Comparison of ENCODE assay signal across 8 cellular contexts in the genomic region with DNA sequence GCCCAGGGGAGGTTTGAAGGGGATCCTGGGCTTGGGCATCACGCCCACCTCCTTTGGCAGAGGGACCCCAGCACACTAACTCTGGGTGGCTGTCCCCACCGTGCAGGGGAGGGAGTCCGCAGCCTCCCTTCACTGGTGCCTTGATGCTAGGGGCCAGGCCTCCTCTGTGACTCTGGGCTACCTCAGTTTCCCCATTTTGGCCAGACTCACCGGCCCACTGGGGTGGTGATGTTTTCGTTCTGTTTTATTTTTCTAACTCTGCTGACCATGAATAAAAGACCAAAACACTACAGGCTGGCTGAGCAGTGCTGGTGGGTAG. TPM values are rescaled to one million over a fixed set of nuclear protein-coding genes. Genes with fewer than 3 reads are reported as not detected.
DNase-seq lines count a peak whose midpoint lies in the region; ATAC-seq and TF ChIP-seq lines count a peak whose summit lies in the region.

No MANE protein-coding gene starts in this region.

- intact Hi-C loops in HCT116 (cut with micrococcal nuclease) = no loop called here
- intact Hi-C loops in activated T-helper 1 cell treated with anti-CD3 and anti-CD28 coated beads, Interleukin-12 subunit alpha, Interleukin-12 subunit beta, Interleukin-2, Interleukin-4 antibody, amounts not matched to agents 30 ng/mL and 10 ng/mL and 1 ng/mL, durations not matched to agents 14 hours and 24 hours and 36 hours (cut with micrococcal nuclease) = loop anchor here (1.0 to 5.0 kb wide), 3 partner anchors 9 to 594 kb away; a partner anchor contains a TSS

- H3K9me3 Mint-ChIP-seq in activated T-helper 1 cell treated with anti-CD3 and anti-CD28 coated beads, Interleukin-12 subunit alpha, Interleukin-12 subunit beta, Interleukin-2, Interleukin-4 antibody, amounts not matched to agents 30 ng/mL and 10 ng/mL and 1 ng/mL, durations not matched to agents 14 hours and 24 hours and 36 hours = no peaks in the 10 kb centered on the region
- no peaks in the 10 kb centered on the region for H3K9me3 Mint-ChIP-seq in stimulated activated memory B cell treated with anti-CD40 and anti-IgM and Interleukin-4, amounts not matched to agents 10 μg/mL and 1 μg/mL and 100 μg/mL, for 72 hours

- H3K27me3 Mint-ChIP-seq in activated T-helper 1 cell treated with anti-CD3 and anti-CD28 coated beads, Interleukin-12 subunit alpha, Interleukin-12 subunit beta, Interleukin-2, Interleukin-4 antibody, amounts not matched to agents 30 ng/mL and 10 ng/mL and 1 ng/mL, durations not matched to agents 14 hours and 24 hours and 36 hours (ENCODE audit: insufficient read depth) = peaks cover 2% of the 10 kb centered on the region
- H3K27me3 Mint-ChIP-seq in stimulated activated memory B cell treated with anti-CD40 and anti-IgM and Interleukin-4, amounts not matched to agents 10 μg/mL and 1 μg/mL and 100 μg/mL, for 72 hours = no peaks in the 10 kb centered on the region

- peak overlapping the region; percentile 99 for H3K9ac ChIP-seq in HCT116 (ENCODE audit: low read length)

- DNase-seq in HCT116 (ENCODE audit: low read depth, low spot score) (no peak), right atrium auricular region (ENCODE audit: low spot score) (no peak), KG1 (lab: John Stamatoyannopoulos, UW) (no peak), Ammon's horn (ENCODE audit: low spot score) (no peak), NCI-H446 (lab: John Stamatoyannopoulos, UW) (no peak), AG08396 (ENCODE audit: low spot score) (no peak)
- DNase-seq in activated T-helper 1 cell treated with anti-CD3 and anti-CD28 coated beads, Interleukin-12 subunit alpha, Interleukin-12 subunit beta, Interleukin-2, Interleukin-4 antibody, amounts not matched to agents 30 ng/mL and 10 ng/mL and 1 ng/mL, durations not matched to agents 14 hours and 24 hours and 36 hours (ENCODE audit: low spot score) = no peak

- TF ChIP-seq POLR2A in HCT116 (IDR thresholded peaks at IDR 0.05; ENCODE audit: borderline replicate concordance, extremely low read depth, insufficient read depth, insufficient read length) = peak; percentile 7

- H3K27ac ChIP-seq in HCT116 (ENCODE audit: low read depth, low read length) (peak overlapping the region; percentile 100), right atrium auricular region (peak overlapping the region; percentile 94 to 98)

- peaks cover 25 to 39% of the 10 kb centered on the region in 2 experiments for H3K4me1 ChIP-seq in HCT116 (ENCODE audit: control insufficient read depth in 1 of 2, insufficient read depth in 2 of 2, low read length in 2 of 2)
- peaks cover 0 to 44% of the 10 kb centered on the region in 2 donors for H3K4me1 ChIP-seq in right atrium auricular region

- peak overlapping the region; percentile 91 for H3K4me3 Mint-ChIP-seq in activated T-helper 1 cell treated with anti-CD3 and anti-CD28 coated beads, Interleukin-12 subunit alpha, Interleukin-12 subunit beta, Interleukin-2, Interleukin-4 antibody, amounts not matched to agents 30 ng/mL and 10 ng/mL and 1 ng/mL, durations not matched to agents 14 hours and 24 hours and 36 hours
- peak overlapping the region; percentile 87 for H3K4me3 Mint-ChIP-seq in stimulated activated memory B cell treated with anti-CD40 and anti-IgM and Interleukin-4, amounts not matched to agents 10 μg/mL and 1 μg/mL and 100 μg/mL, for 72 hours

- H3K27me3 ChIP-seq in HCT116 (ENCODE audit: insufficient read depth, low read length) (no peaks in the 10 kb centered on the region), right atrium auricular region (no peaks in the 10 kb centered on the region)

- H3K36me3 Mint-ChIP-seq in activated T-helper 1 cell treated with anti-CD3 and anti-CD28 coated beads, Interleukin-12 subunit alpha, Interleukin-12 subunit beta, Interleukin-2, Interleukin-4 antibody, amounts not matched to agents 30 ng/mL and 10 ng/mL and 1 ng/mL, durations not matched to agents 14 hours and 24 hours and 36 hours (ENCODE audit: low read depth) = peaks cover 34% of the 10 kb centered on the region
- H3K36me3 Mint-ChIP-seq in stimulated activated memory B cell treated with anti-CD40 and anti-IgM and Interleukin-4, amounts not matched to agents 10 μg/mL and 1 μg/mL and 100 μg/mL, for 72 hours = peaks cover 40% of the 10 kb centered on the region

- peak overlapping the region; percentile 89 for H3K4me2 ChIP-seq in HCT116 (ENCODE audit: low read length)

- no peak for ATAC-seq in HCT116
- ATAC-seq in stimulated activated memory B cell treated with anti-CD40 and anti-IgM and Interleukin-4, amounts not matched to agents 10 μg/mL and 1 μg/mL and 100 μg/mL, for 72 hours = no peak

- H3K36me3 ChIP-seq in HCT116 (ENCODE audit: control insufficient read depth in 1 of 2, insufficient read depth in 2 of 2, low read length in 2 of 2) (peaks cover 7 to 12% of the 10 kb centered on the region in 2 experiments; a peak in 2 of 4 replicates), right atrium auricular region (peaks cover 15% of the 10 kb centered on the region)

- peak overlapping the region; percentile 90 to 95 for H3K4me3 ChIP-seq in HCT116 (replicated peaks in 1 of 2; ENCODE audit: low read depth in 1 of 2, low read length in 2 of 2)
- H3K4me3 ChIP-seq in right atrium auricular region = peak overlapping the region; percentile 67 to 94

- POLR2A ChIA-PET in HCT116 (lab: Charles Lee) = interaction anchor here (0.7 to 1.1 kb wide), 3 partner anchors 8 to 23 kb away, joined by 4 to 5 read pairs (median 5); a partner anchor contains a TSS

- no peak overlapping the region for H2AFZ ChIP-seq in HCT116 (ENCODE audit: low read depth, low read length, poor library complexity, severe bottlenecking)

- BruUV-seq in HCT116 (replicated peaks; lab: Mats Ljungman, UMichigan) = TSS peak; percentile 65

- peaks cover 12% of the 10 kb centered on the region for H3K4me1 Mint-ChIP-seq in activated T-helper 1 cell treated with anti-CD3 and anti-CD28 coated beads, Interleukin-12 subunit alpha, Interleukin-12 subunit beta, Interleukin-2, Interleukin-4 antibody, amounts not matched to agents 30 ng/mL and 10 ng/mL and 1 ng/mL, durations not matched to agents 14 hours and 24 hours and 36 hours (ENCODE audit: low read depth)
- H3K4me1 Mint-ChIP-seq in stimulated activated memory B cell treated with anti-CD40 and anti-IgM and Interleukin-4, amounts not matched to agents 10 μg/mL and 1 μg/mL and 100 μg/mL, for 72 hours = peaks cover 26% of the 10 kb centered on the region

- TF ChIP-seq RAD21 in HCT116 (IDR thresholded peaks at IDR 0.05; ENCODE audit: low read depth) = no peak

- CTCF ChIA-PET in HCT116 (lab: Charles Lee) = no interaction called here

- H3K9me3 ChIP-seq in HCT116 (ENCODE audit: control insufficient read depth in 1 of 2, insufficient read depth in 1 of 2, low read depth in 1 of 2, low read length in 2 of 2) (no peaks in the 10 kb centered on the region), right atrium auricular region (no peaks in the 10 kb centered on the region)

- peaks cover 41% of the 10 kb centered on the region for H3K79me2 ChIP-seq in HCT116 (ENCODE audit: insufficient read depth, low read length)

- H3K9me2 ChIP-seq in HCT116 (ENCODE audit: insufficient read depth) = no peaks in the 10 kb centered on the region

- H3K27ac Mint-ChIP-seq in activated T-helper 1 cell treated with anti-CD3 and anti-CD28 coated beads, Interleukin-12 subunit alpha, Interleukin-12 subunit beta, Interleukin-2, Interleukin-4 antibody, amounts not matched to agents 30 ng/mL and 10 ng/mL and 1 ng/mL, durations not matched to agents 14 hours and 24 hours and 36 hours = peak overlapping the region; percentile 90
- peak overlapping the region; percentile 96 for H3K27ac Mint-ChIP-seq in stimulated activated memory B cell treated with anti-CD40 and anti-IgM and Interleukin-4, amounts not matched to agents 10 μg/mL and 1 μg/mL and 100 μg/mL, for 72 hours

- TF ChIP-seq CTCF in HCT116 (IDR thresholded peaks at IDR 0.05 in 2 of 3, conservative IDR thresholded peaks at IDR 0.05 in 1 of 3; ENCODE audit: borderline replicate concordance in 1 of 3, insufficient read depth in 1 of 3, low read depth in 2 of 3, low read length in 2 of 3) (no peak), right atrium auricular region (IDR thresholded peaks at IDR 0.05) (no peak)

- RAD21 ChIA-PET in HCT116 (lab: Charles Lee; ENCODE audit: low non-redundant PET in 1 of 2, low total read pairs in 2 of 2, uncharacterized antibody in 2 of 2, unreplicated experiment in 2 of 2) = no interaction called here

- H4K20me1 ChIP-seq in HCT116 (ENCODE audit: insufficient read depth) = no peaks in the 10 kb centered on the region

TF ChIP-seq in HCT116, 20 proteins besides CTCF, POLR2A, EP300 and RAD21 (continues in another document):
- TF ChIP-seq ZFX (IDR thresholded peaks at IDR 0.05) = peak; percentile 4; the same call in 1 of the 2 replicates

RNA-seq across cellular contexts. Expression of a gene that starts 0.5 kb away (rescaled TPM):
- 102 TPM for total RNA-seq in HCT116 (2021; ENCODE audit: unreplicated experiment)
- polyA plus RNA-seq in HCT116 (2012) = 99.7 and 124 TPM in 2 replicates
- total RNA-seq in activated T-helper 1 cell treated with anti-CD3 and anti-CD28 coated beads, Interleukin-12 subunit alpha, Interleukin-12 subunit beta, Interleukin-2, Interleukin-4 antibody, amounts not matched to agents 30 ng/mL and 10 ng/mL and 1 ng/mL, durations not matched to agents 14 hours and 24 hours and 36 hours = 41.5 and 44.1 TPM in 2 replicates
- 10 to 100 TPM; 41.6 to 64.4 TPM for total RNA-seq in right atrium auricular region

RNA-seq across cellular contexts. Expression of a gene that starts 8.2 kb away (rescaled TPM):
- total RNA-seq in HCT116 (2021; ENCODE audit: unreplicated experiment) (252 TPM), right atrium auricular region (10 to 100 TPM; 33.4 to 49.6 TPM)
- polyA plus RNA-seq in HCT116 (2012) = 143 and 146 TPM in 2 replicates
- total RNA-seq in activated T-helper 1 cell treated with anti-CD3 and anti-CD28 coated beads, Interleukin-12 subunit alpha, Interleukin-12 subunit beta, Interleukin-2, Interleukin-4 antibody, amounts not matched to agents 30 ng/mL and 10 ng/mL and 1 ng/mL, durations not matched to agents 14 hours and 24 hours and 36 hours = 294 and 306 TPM in 2 replicates

RNA-seq across cellular contexts. Expression of a gene that starts 14.2 kb away (rescaled TPM):
- total RNA-seq in HCT116 (2021; ENCODE audit: unreplicated experiment) (24.6 TPM), right atrium auricular region (1 to 10 TPM; 5.0 to 9.0 TPM)
- 14.7 and 15.4 TPM in 2 replicates for polyA plus RNA-seq in HCT116 (2012)
- 46.0 and 47.9 TPM in 2 replicates for total RNA-seq in activated T-helper 1 cell treated with anti-CD3 and anti-CD28 coated beads, Interleukin-12 subunit alpha, Interleukin-12 subunit beta, Interleukin-2, Interleukin-4 antibody, amounts not matched to agents 30 ng/mL and 10 ng/mL and 1 ng/mL, durations not matched to agents 14 hours and 24 hours and 36 hours

RNA-seq across cellular contexts. Expression of a gene that starts 22.8 kb away (rescaled TPM):
- total RNA-seq in HCT116 (2021; ENCODE audit: unreplicated experiment) (5.6 TPM), right atrium auricular region (1 to 10 TPM; 3.0 to 3.7 TPM)
- 2.4 and 3.1 TPM in 2 replicates for polyA plus RNA-seq in HCT116 (2012)
- 4.1 and 5.5 TPM in 2 replicates for total RNA-seq in activated T-helper 1 cell treated with anti-CD3 and anti-CD28 coated beads, Interleukin-12 subunit alpha, Interleukin-12 subunit beta, Interleukin-2, Interleukin-4 antibody, amounts not matched to agents 30 ng/mL and 10 ng/mL and 1 ng/mL, durations not matched to agents 14 hours and 24 hours and 36 hours

RNA-seq across cellular contexts. Expression of a gene that starts 29.0 kb away (rescaled TPM):
- total RNA-seq in HCT116 (2021; ENCODE audit: unreplicated experiment) (1.8 TPM), right atrium auricular region (10 to 100 TPM in 1 of 2 donors, 1 to 10 TPM in 1; 5.4 to 33.0 TPM)
- polyA plus RNA-seq in HCT116 (2012) = 0.57 and 0.86 TPM in 2 replicates
- total RNA-seq in activated T-helper 1 cell treated with anti-CD3 and anti-CD28 coated beads, Interleukin-12 subunit alpha, Interleukin-12 subunit beta, Interleukin-2, Interleukin-4 antibody, amounts not matched to agents 30 ng/mL and 10 ng/mL and 1 ng/mL, durations not matched to agents 14 hours and 24 hours and 36 hours = 0.17 and 0.21 TPM in 2 replicates
